In genomic region chr6:10451828-10452509, GRCh38 we compare ENCODE assay signal across 11 cellular contexts. TPM values are rescaled to one million over a fixed set of nuclear protein-coding genes. Genes with fewer than 3 reads are reported as not detected.
DNase-seq lines count a peak whose midpoint lies in the region; ATAC-seq and TF ChIP-seq lines count a peak whose summit lies in the region.
"Had no signal": no experiment of that assay in that cellular context is flagged by ENCODE, and none has a peak within 500 bp of the region (broad histone marks: within the 10 kb centered on the region; RNA-seq: fewer than 3 reads in every experiment).

No MANE protein-coding gene starts in this region.

- no peak for TF ChIP-seq POLR2A in stomach (IDR thresholded peaks at IDR 0.05)

- no peaks in the 10 kb centered on the region for H3K27me3 Mint-ChIP-seq in MCF 10A (ENCODE audit: insufficient read depth, unreplicated experiment)
- H3K27me3 Mint-ChIP-seq in nephron progenitor cell (ENCODE audit: low read depth, poor library complexity): peaks cover 11% of the 10 kb centered on the region
- peaks cover 5 to 41% of the 10 kb centered on the region in 2 donors for H3K27me3 Mint-ChIP-seq in CD8-positive, alpha-beta memory T cell

- no peaks in the 10 kb centered on the region for H3K9me3 ChIP-seq in lower lobe of right lung
- no peaks in the 10 kb centered on the region for H3K9me3 ChIP-seq in stomach
- no peaks in the 10 kb centered on the region for H3K9me3 ChIP-seq in CD8-positive, alpha-beta memory T cell (ENCODE audit: low read length)
- H3K9me3 ChIP-seq: BLaER1 had no signal

- DNase-seq in KBM-7 (peak; percentile 42), MCF 10A (ENCODE audit: unreplicated experiment) (peak; percentile 99), lower lobe of right lung (peak; percentile 89), nephron progenitor cell (no peak), stomach (no peak)
- no peak for DNase-seq in stimulated activated CD4-positive, alpha-beta T cell treated with anti-CD3 and anti-CD28 coated beads, Interleukin-12 subunit alpha, Interleukin-12 subunit beta, amount 100 ng/mL, for 4 hours
- no peak for DNase-seq in CD8-positive, alpha-beta memory T cell
- DNase-seq: RPMI8226 had no signal

- H3K36me3 ChIP-seq in ACC112 (ENCODE audit: insufficient read depth, low read length) (no peaks in the 10 kb centered on the region), lower lobe of right lung (no peaks in the 10 kb centered on the region), stomach (no peaks in the 10 kb centered on the region)
- no peaks in the 10 kb centered on the region for H3K36me3 ChIP-seq in CD8-positive, alpha-beta memory T cell (ENCODE audit: insufficient read depth, low read length)
- H3K36me3 ChIP-seq: BLaER1 had no signal

- no peak for TF ChIP-seq EP300 in stomach (IDR thresholded peaks at IDR 0.05)

- peak overlapping the region; percentile 80 for H2AFZ ChIP-seq in ACC112 (ENCODE audit: low read length, unreplicated experiment)

- H3K79me2 ChIP-seq in ACC112 (ENCODE audit: control insufficient read depth, insufficient read depth, low read length, unreplicated experiment): no peaks in the 10 kb centered on the region

- peak overlapping the region; percentile 56 for H3K4me3 Mint-ChIP-seq in MCF 10A (ENCODE audit: unreplicated experiment)
- no peak overlapping the region for H3K4me3 Mint-ChIP-seq in nephron progenitor cell
- no peak overlapping the region for H3K4me3 Mint-ChIP-seq in CD8-positive, alpha-beta memory T cell

- in situ Hi-C loops in KBM-7 (cut with MboI; ENCODE audit: low pct_unique_long_range_greater_than_20kb, low sequenced_read_pairs): no loop called here

- peak; percentile 97 to 98 for ATAC-seq in lower lobe of right lung

- no peaks in the 10 kb centered on the region for H3K27me3 ChIP-seq in ACC112 (ENCODE audit: insufficient read depth, low read length)
- peaks cover 13% of the 10 kb centered on the region for H3K27me3 ChIP-seq in lower lobe of right lung (ENCODE audit: low read depth)
- peaks cover 0 to 17% (median 0%) of the 10 kb centered on the region in 3 donors for H3K27me3 ChIP-seq in stomach
- H3K27me3 ChIP-seq in CD8-positive, alpha-beta memory T cell (ENCODE audit: insufficient read depth, low read length, poor library complexity, severe bottlenecking): peaks cover 3% of the 10 kb centered on the region
- H3K27me3 ChIP-seq: BLaER1 had no signal

- H3K9me3 Mint-ChIP-seq in MCF 10A (ENCODE audit: unreplicated experiment) (no peaks in the 10 kb centered on the region), nephron progenitor cell (no peaks in the 10 kb centered on the region)
- no peaks in the 10 kb centered on the region for H3K9me3 Mint-ChIP-seq in CD8-positive, alpha-beta memory T cell

- peaks cover 28% of the 10 kb centered on the region for H3K4me1 ChIP-seq in ACC112 (ENCODE audit: control insufficient read depth, insufficient read depth, low read length, unreplicated experiment)
- no peaks in the 10 kb centered on the region for H3K4me1 ChIP-seq in lower lobe of right lung
- peaks cover 0 to 3% (median 0%) of the 10 kb centered on the region in 4 donors for H3K4me1 ChIP-seq in stomach
- H3K4me1 ChIP-seq in CD8-positive, alpha-beta memory T cell (ENCODE audit: insufficient read depth, low read length): no peaks in the 10 kb centered on the region
- H3K4me1 ChIP-seq: BLaER1 had no signal

- peak overlapping the region; percentile 76 for H3K27ac ChIP-seq in ACC112 (ENCODE audit: low read depth, low read length)
- H3K27ac ChIP-seq in lower lobe of right lung: peak overlapping the region; percentile 60
- no peak overlapping the region for H3K27ac ChIP-seq in stomach
- H3K27ac ChIP-seq in CD8-positive, alpha-beta memory T cell (ENCODE audit: low read depth, low read length): no peak overlapping the region
- H3K27ac ChIP-seq: BLaER1, KMS-11 had no signal

- no peak for TF ChIP-seq CTCF in MCF 10A (IDR thresholded peaks at IDR 0.05; ENCODE audit: unreplicated experiment)
- no peak for TF ChIP-seq CTCF in lower lobe of right lung (IDR thresholded peaks at IDR 0.05)
- no peak for TF ChIP-seq CTCF in nephron progenitor cell (IDR thresholded peaks at IDR 0.05)
- TF ChIP-seq CTCF in stomach (IDR thresholded peaks at IDR 0.05): no peak

- BruUV-seq in MCF 10A (replicated peaks; lab: Mats Ljungman, UMichigan): TSS peak; percentile 89

- H3K4me1 Mint-ChIP-seq in MCF 10A (ENCODE audit: insufficient read depth, unreplicated experiment) (peaks cover 34% of the 10 kb centered on the region), nephron progenitor cell (no peaks in the 10 kb centered on the region)
- no peaks in the 10 kb centered on the region for H3K4me1 Mint-ChIP-seq in CD8-positive, alpha-beta memory T cell

- 37 to 64% (median 42%) methylated on average over 11 of the region's 11 CpGs for WGBS in stomach, 5 donors

- intact Hi-C loops in MCF 10A (cut with micrococcal nuclease): no loop called here
- intact Hi-C loops in lower lobe of right lung (cut with DNase I): no loop called here
- intact Hi-C loops in stomach (cut with DNase I; ENCODE audit: low total_unique reads): no loop called here

- H3K36me3 Mint-ChIP-seq in MCF 10A (ENCODE audit: insufficient read depth, unreplicated experiment): peaks cover 6% of the 10 kb centered on the region
- no peaks in the 10 kb centered on the region for H3K36me3 Mint-ChIP-seq in nephron progenitor cell (ENCODE audit: low read depth)
- H3K36me3 Mint-ChIP-seq in CD8-positive, alpha-beta memory T cell: no peaks in the 10 kb centered on the region

- H3K27ac Mint-ChIP-seq in MCF 10A (ENCODE audit: low read depth, unreplicated experiment) (peak overlapping the region; percentile 99), nephron progenitor cell (no peak overlapping the region)
- no peak overlapping the region for H3K27ac Mint-ChIP-seq in CD8-positive, alpha-beta memory T cell

- no peak overlapping the region for H3K4me3 ChIP-seq in ACC112 (ENCODE audit: low read depth, low read length)
- no peak overlapping the region for H3K4me3 ChIP-seq in lower lobe of right lung
- H3K4me3 ChIP-seq in stomach: no peak overlapping the region
- no peak overlapping the region for H3K4me3 ChIP-seq in CD8-positive, alpha-beta memory T cell (ENCODE audit: low read length)
- H3K4me3 ChIP-seq: BLaER1 had no signal

- POLR2A ChIA-PET in MCF 10A (lab: Yijun Ruan, JAX): interaction anchor here (0.7 to 5.5 kb wide), 11 partner anchors 10 to 1869 kb away, joined by 3 to 57 read pairs (median 4); partner anchors contain the start of gene TFAP2A
- POLR2A ChIA-PET in CD8-positive, alpha-beta memory T cell (lab: Charles Lee): no interaction called here

- CTCF ChIA-PET in MCF 10A (lab: Yijun Ruan, JAX): interaction anchor here (0.5 to 1.8 kb wide), 8 partner anchors 10 to 1819 kb away, joined by 3 to 5 read pairs (median 3); no protein-coding TSS in a partner anchor
- CTCF ChIA-PET in CD8-positive, alpha-beta memory T cell (lab: Charles Lee): no interaction called here

RNA-seq across cellular contexts. Expression of gene TFAP2A, which starts 37.1 kb away (rescaled TPM):
- total RNA-seq in MCF 10A (2022): 78.2 and 87.4 TPM in 2 replicates
- total RNA-seq in lower lobe of right lung: 0.47 TPM
- under 1 TPM in 1 of 5 donors, not detected in 4; 0.18 TPM for total RNA-seq in stomach
- polyA plus RNA-seq in stomach: 10 to 100 TPM in 1 of 3 donors, under 1 TPM in 1, not detected in 1; 0.50 to 10.1 TPM
- total RNA-seq in CD8-positive, alpha-beta memory T cell: not detected
- polyA plus RNA-seq in CD8-positive, alpha-beta memory T cell: not detected

Comparison
In these comparisons a context has a peak if more than half of its experiments do, and no peak if none do; other contexts are left out.
1. H3K27ac ChIP-seq: peak in ACC112 (single experiment) and lower lobe of right lung (single experiment); none in stomach (0 of 5) and CD8-positive, alpha-beta memory T cell (single experiment).
2. DNase-seq: peak in KBM-7 (single experiment), MCF 10A (single experiment) and lower lobe of right lung (single experiment); none in nephron progenitor cell (single experiment), stimulated activated CD4-positive, alpha-beta T cell treated with anti-CD3 and anti-CD28 coated beads, Interleukin-12 subunit alpha, Interleukin-12 subunit beta, amount 100 ng/mL, for 4 hours (single experiment), stomach (single experiment) and CD8-positive, alpha-beta memory T cell (0 of 5).
3. RNA of gene TFAP2A, which starts 37.1 kb away (total RNA-seq): 78.2 to 87.4 TPM in MCF 10A; 0.47 TPM in lower lobe of right lung (single experiment), 0.18 TPM in stomach and not detected in CD8-positive, alpha-beta memory T cell; every median in the first group is over 10 times any median in the second.